Comparison of ENCODE assay signal across 8 cellular contexts in genomic region chr9:4680178-4680535, GRCh38. TPM values are rescaled to one million over a fixed set of nuclear protein-coding genes. Genes with fewer than 3 reads are reported as not detected.
A peak's percentile ranks its signal among the peaks of the same experiment; 100 is the strongest.
DNase-seq lines count a peak whose midpoint lies in the region; ATAC-seq, FAIRE-seq and TF ChIP-seq lines count a peak whose summit lies in the region.

No MANE protein-coding gene starts in this region.

- intact Hi-C loops in left ventricle myocardium inferior (cut with micrococcal nuclease) = no loop called here
- intact Hi-C loops in activated T-helper 1 cell treated with anti-CD3 and anti-CD28 coated beads, Interleukin-12 subunit alpha, Interleukin-12 subunit beta, Interleukin-2, Interleukin-4 antibody, amounts not matched to agents 30 ng/mL and 10 ng/mL and 1 ng/mL, durations not matched to agents 14 hours and 24 hours and 36 hours (cut with micrococcal nuclease) = no loop called here

- peaks cover 11% of the 10 kb centered on the region for H3K36me3 Mint-ChIP-seq in activated T-helper 1 cell treated with anti-CD3 and anti-CD28 coated beads, Interleukin-12 subunit alpha, Interleukin-12 subunit beta, Interleukin-2, Interleukin-4 antibody, amounts not matched to agents 30 ng/mL and 10 ng/mL and 1 ng/mL, durations not matched to agents 14 hours and 24 hours and 36 hours (ENCODE audit: low read depth)

- peak; percentile 31 for DNase-seq in RPMI8226
- no peak for DNase-seq in left ventricle myocardium inferior
- no peak for DNase-seq in small intestine
- DNase-seq in amygdala (lab: John Stamatoyannopoulos, UW) = no peak
- DNase-seq in activated T-helper 1 cell treated with anti-CD3 and anti-CD28 coated beads, Interleukin-12 subunit alpha, Interleukin-12 subunit beta, Interleukin-2, Interleukin-4 antibody, amounts not matched to agents 30 ng/mL and 10 ng/mL and 1 ng/mL, durations not matched to agents 14 hours and 24 hours and 36 hours (ENCODE audit: low spot score) = no peak
- no peak for DNase-seq in NOMO-1 treated with DMSO at 0.1 percent for 48 hours (lab: John Stamatoyannopoulos, UW; ENCODE audit: unreplicated experiment)

- no peaks in the 10 kb centered on the region for H3K27me3 Mint-ChIP-seq in activated T-helper 1 cell treated with anti-CD3 and anti-CD28 coated beads, Interleukin-12 subunit alpha, Interleukin-12 subunit beta, Interleukin-2, Interleukin-4 antibody, amounts not matched to agents 30 ng/mL and 10 ng/mL and 1 ng/mL, durations not matched to agents 14 hours and 24 hours and 36 hours (ENCODE audit: insufficient read depth)

- H3K27ac ChIP-seq in left ventricle myocardium inferior (replicated peaks) (peak overlapping the region; percentile 95), small intestine (ENCODE audit: low read depth in 1 of 2, low read length in 1 of 2) (peak overlapping the region; percentile 98 to 100)

- H3K4me3 Mint-ChIP-seq in activated T-helper 1 cell treated with anti-CD3 and anti-CD28 coated beads, Interleukin-12 subunit alpha, Interleukin-12 subunit beta, Interleukin-2, Interleukin-4 antibody, amounts not matched to agents 30 ng/mL and 10 ng/mL and 1 ng/mL, durations not matched to agents 14 hours and 24 hours and 36 hours = no peak overlapping the region

- ATAC-seq in GM19351 (IDR thresholded peaks at IDR 0.05; ENCODE audit: unreplicated experiment) (peak; percentile 0), GM18502 (IDR thresholded peaks at IDR 0.05; ENCODE audit: poor library complexity, unreplicated experiment) (no peak)

- H3K4me1 ChIP-seq in left ventricle myocardium inferior (peaks cover 59% of the 10 kb centered on the region), small intestine (ENCODE audit: control insufficient read depth in 2 of 2, insufficient read depth in 1 of 2, low read depth in 1 of 2, low read length in 1 of 2) (peaks cover 3 to 5% of the 10 kb centered on the region in 2 donors)

- FAIRE-seq in small intestine (lab: Jason Lieb, UNC) = no peak

- WGBS in small intestine, 3 donors = 0 to 2% (median 2%) methylated on average over 10 of the region's 10 CpGs

- H3K27ac Mint-ChIP-seq in activated T-helper 1 cell treated with anti-CD3 and anti-CD28 coated beads, Interleukin-12 subunit alpha, Interleukin-12 subunit beta, Interleukin-2, Interleukin-4 antibody, amounts not matched to agents 30 ng/mL and 10 ng/mL and 1 ng/mL, durations not matched to agents 14 hours and 24 hours and 36 hours = no peak overlapping the region

- no peaks in the 10 kb centered on the region for H3K9me3 Mint-ChIP-seq in activated T-helper 1 cell treated with anti-CD3 and anti-CD28 coated beads, Interleukin-12 subunit alpha, Interleukin-12 subunit beta, Interleukin-2, Interleukin-4 antibody, amounts not matched to agents 30 ng/mL and 10 ng/mL and 1 ng/mL, durations not matched to agents 14 hours and 24 hours and 36 hours

- peaks cover 13% of the 10 kb centered on the region for H3K4me1 Mint-ChIP-seq in activated T-helper 1 cell treated with anti-CD3 and anti-CD28 coated beads, Interleukin-12 subunit alpha, Interleukin-12 subunit beta, Interleukin-2, Interleukin-4 antibody, amounts not matched to agents 30 ng/mL and 10 ng/mL and 1 ng/mL, durations not matched to agents 14 hours and 24 hours and 36 hours (ENCODE audit: low read depth)

- H3K36me3 ChIP-seq in left ventricle myocardium inferior (peaks cover 3% of the 10 kb centered on the region), small intestine (ENCODE audit: control insufficient read depth in 2 of 2, insufficient read depth in 2 of 2, low read length in 2 of 2) (peaks cover 2 to 4% of the 10 kb centered on the region in 2 donors)

- no peaks in the 10 kb centered on the region for H3K27me3 ChIP-seq in left ventricle myocardium inferior (ENCODE audit: low read depth)
- no peaks in the 10 kb centered on the region for H3K27me3 ChIP-seq in small intestine (ENCODE audit: control insufficient read depth in 2 of 2, insufficient read depth in 2 of 2, low read length in 2 of 2)

- no peak for TF ChIP-seq CTCF in left ventricle myocardium inferior (IDR thresholded peaks at IDR 0.05; ENCODE audit: borderline replicate concordance)

- H3K4me3 ChIP-seq in left ventricle myocardium inferior (peak overlapping the region; percentile 88), small intestine (ENCODE audit: low read depth in 1 of 2, low read length in 2 of 2) (peak overlapping the region; percentile 84 to 88)

- H3K9me3 ChIP-seq in left ventricle myocardium inferior (replicated peaks) (no peaks in the 10 kb centered on the region), small intestine (ENCODE audit: control insufficient read depth, low read depth) (no peaks in the 10 kb centered on the region)

RNA-seq across cellular contexts. Expression of gene CDC37L1, which starts 0.8 kb away (rescaled TPM):
- total RNA-seq in left ventricle myocardium inferior = 42.4 TPM
- polyA plus RNA-seq in small intestine = 1 to 10 TPM; 5.6 to 8.9 (median 7.8) TPM
- 11.1 and 11.3 TPM in 2 replicates for total RNA-seq in activated T-helper 1 cell treated with anti-CD3 and anti-CD28 coated beads, Interleukin-12 subunit alpha, Interleukin-12 subunit beta, Interleukin-2, Interleukin-4 antibody, amounts not matched to agents 30 ng/mL and 10 ng/mL and 1 ng/mL, durations not matched to agents 14 hours and 24 hours and 36 hours

RNA-seq across cellular contexts. Expression of gene SPATA6L, which starts 13.9 kb away (rescaled TPM):
- total RNA-seq in left ventricle myocardium inferior = 0.96 TPM
- polyA plus RNA-seq in small intestine = 1 to 10 TPM in 2 of 3 donors, under 1 TPM in 1; 0.54 to 6.9 (median 3.4) TPM
- total RNA-seq in activated T-helper 1 cell treated with anti-CD3 and anti-CD28 coated beads, Interleukin-12 subunit alpha, Interleukin-12 subunit beta, Interleukin-2, Interleukin-4 antibody, amounts not matched to agents 30 ng/mL and 10 ng/mL and 1 ng/mL, durations not matched to agents 14 hours and 24 hours and 36 hours = not detected in 2 replicates

RNA-seq across cellular contexts. Expression of gene PLPP6, which starts 18.1 kb away (rescaled TPM):
- total RNA-seq in left ventricle myocardium inferior = 2.1 TPM
- polyA plus RNA-seq in small intestine = 1 to 10 TPM; 5.1 to 7.8 (median 7.3) TPM
- 5.3 and 5.7 TPM in 2 replicates for total RNA-seq in activated T-helper 1 cell treated with anti-CD3 and anti-CD28 coated beads, Interleukin-12 subunit alpha, Interleukin-12 subunit beta, Interleukin-2, Interleukin-4 antibody, amounts not matched to agents 30 ng/mL and 10 ng/mL and 1 ng/mL, durations not matched to agents 14 hours and 24 hours and 36 hours
